18 cellular contexts compared by ENCODE assay signal in genomic region chr13:36369268-36370107, GRCh38. TPM values are rescaled to one million over a fixed set of nuclear protein-coding genes. Genes with fewer than 3 reads are reported as not detected.
DNase-seq lines count a peak whose midpoint lies in the region; TF ChIP-seq lines count a peak whose summit lies in the region.
"Had no signal": no experiment of that assay in that cellular context is flagged by ENCODE, and none has a peak within 500 bp of the region (broad histone marks: within the 10 kb centered on the region; RNA-seq: fewer than 3 reads in every experiment).

No MANE protein-coding gene starts in this region.

- H3K27me3 ChIP-seq in esophagus squamous epithelium, result no peaks in the 10 kb centered on the region
- H3K27me3 ChIP-seq: tibial nerve had no signal

- no peaks in the 10 kb centered on the region for H3K27me3 Mint-ChIP-seq in activated T-cell treated with anti-CD3 and anti-CD28 coated beads, Interleukin-2, amount 50 U/mL, for 24 hours
- H3K27me3 Mint-ChIP-seq: stimulated activated naive B cell treated with anti-CD40 and anti-IgM and Interleukin-4, amounts not matched to agents 10 μg/mL and 1 μg/mL and 100 μg/mL, for 72 hours had no signal

- H3K4me1 ChIP-seq in esophagus squamous epithelium, result no peaks in the 10 kb centered on the region

- 76 to 77% methylated on average over 8 of the region's 8 CpGs for WGBS in esophagus squamous epithelium, 2 donors

- TF ChIP-seq CTCF in foreskin fibroblast (IDR thresholded peaks at IDR 0.05; ENCODE audit: low read depth, low read length) (no peak), esophagus squamous epithelium (IDR thresholded peaks at IDR 0.05) (no peak)

- no peak overlapping the region for H3K4me3 Mint-ChIP-seq in activated T-cell treated with anti-CD3 and anti-CD28 coated beads, Interleukin-2, amount 50 U/mL, for 24 hours
- H3K4me3 Mint-ChIP-seq: endodermal cell; HFFc6; stimulated activated naive B cell treated with anti-CD40 and anti-IgM and Interleukin-4, amounts not matched to agents 10 μg/mL and 1 μg/mL and 100 μg/mL, for 72 hours had no signal

- TF ChIP-seq POLR2A in esophagus squamous epithelium (IDR thresholded peaks at IDR 0.05), result no peak

- peak overlapping the region in 1 of 4 donors; percentile 7 for H3K27ac ChIP-seq in esophagus squamous epithelium

- no peaks in the 10 kb centered on the region for H3K9me3 Mint-ChIP-seq in activated T-cell treated with anti-CD3 and anti-CD28 coated beads, Interleukin-2, amount 50 U/mL, for 24 hours
- H3K9me3 Mint-ChIP-seq: HFFc6 had no signal

- no peak overlapping the region for H3K27ac Mint-ChIP-seq in activated T-cell treated with anti-CD3 and anti-CD28 coated beads, Interleukin-2, amount 50 U/mL, for 24 hours
- H3K27ac Mint-ChIP-seq: endodermal cell; HFFc6; stimulated activated naive B cell treated with anti-CD40 and anti-IgM and Interleukin-4, amounts not matched to agents 10 μg/mL and 1 μg/mL and 100 μg/mL, for 72 hours had no signal

- no peaks in the 10 kb centered on the region for H3K36me3 Mint-ChIP-seq in activated T-cell treated with anti-CD3 and anti-CD28 coated beads, Interleukin-2, amount 50 U/mL, for 24 hours (ENCODE audit: low read depth)

- H3K9me3 ChIP-seq in esophagus squamous epithelium, result no peaks in the 10 kb centered on the region
- H3K9me3 ChIP-seq: tibial nerve had no signal

- no peaks in the 10 kb centered on the region for H3K36me3 ChIP-seq in esophagus squamous epithelium

- peak; percentile 23 for DNase-seq in EH (ENCODE audit: low read depth)
- DNase-seq in astrocyte of the hippocampus (ENCODE audit: low read depth, low spot score), result peak; percentile 50
- DNase-seq in foreskin fibroblast, result peak; percentile 53 to 86
- DNase-seq in pons (ENCODE audit: low spot score), result peak; percentile 65
- no peak for DNase-seq in T1000 (lab: John Stamatoyannopoulos, UW)
- no peak for DNase-seq in esophagus squamous epithelium (lab: John Stamatoyannopoulos, UW)
- DNase-seq in activated T-cell treated with anti-CD3 and anti-CD28 coated beads, Interleukin-2, amount 50 U/mL, for 24 hours, result no peak
- no peak for DNase-seq in activated effector memory CD4-positive, alpha-beta T cell treated with anti-CD3 and anti-CD28 coated beads, Interleukin-2, amount 50 U/mL, for 16 hours
- DNase-seq: activated CD4-positive, alpha-beta T cell treated with anti-CD3 and anti-CD28 coated beads for 48 hours; activated gamma-delta T cell; amniotic stem cell; endodermal cell; HFFc6; NCI-H1048; NCI-H2029 treated with DMSO at 0.1 percent for 48 hours; stimulated activated naive B cell treated with anti-CD40 and anti-IgM and Interleukin-4, amounts not matched to agents 10 μg/mL and 1 μg/mL and 100 μg/mL, for 72 hours; SW 1271 had no signal

- no peaks in the 10 kb centered on the region for H3K4me1 Mint-ChIP-seq in activated T-cell treated with anti-CD3 and anti-CD28 coated beads, Interleukin-2, amount 50 U/mL, for 24 hours (ENCODE audit: low read depth)
- H3K4me1 Mint-ChIP-seq: stimulated activated naive B cell treated with anti-CD40 and anti-IgM and Interleukin-4, amounts not matched to agents 10 μg/mL and 1 μg/mL and 100 μg/mL, for 72 hours had no signal

- no peak overlapping the region for H3K4me3 ChIP-seq in foreskin fibroblast (ENCODE audit: low read depth in 1 of 2, low read length in 2 of 2)
- H3K4me3 ChIP-seq in esophagus squamous epithelium, result no peak overlapping the region
- H3K4me3 ChIP-seq: tibial nerve had no signal

- intact Hi-C loops in esophagus squamous epithelium (cut with DNase I), result no loop called here

RNA-seq across cellular contexts. Expression of gene SPART, which starts 23.3 kb away (rescaled TPM):
- 10 to 100 TPM; 14.9 to 60.3 (median 36.0) TPM for total RNA-seq in esophagus squamous epithelium

Comparison
In these comparisons a context has a peak if more than half of its experiments do, and no peak if none do; other contexts are left out.
1. DNase-seq: peak in EH (single experiment), astrocyte of the hippocampus (single experiment), foreskin fibroblast (2 of 2) and pons (single experiment); none in T1000 (single experiment), esophagus squamous epithelium (single experiment), activated T-cell treated with anti-CD3 and anti-CD28 coated beads, Interleukin-2, amount 50 U/mL, for 24 hours (single experiment) and activated effector memory CD4-positive, alpha-beta T cell treated with anti-CD3 and anti-CD28 coated beads, Interleukin-2, amount 50 U/mL, for 16 hours (single experiment).